Comparison of ENCODE assay signal across 8 cellular contexts in the genomic region with DNA sequence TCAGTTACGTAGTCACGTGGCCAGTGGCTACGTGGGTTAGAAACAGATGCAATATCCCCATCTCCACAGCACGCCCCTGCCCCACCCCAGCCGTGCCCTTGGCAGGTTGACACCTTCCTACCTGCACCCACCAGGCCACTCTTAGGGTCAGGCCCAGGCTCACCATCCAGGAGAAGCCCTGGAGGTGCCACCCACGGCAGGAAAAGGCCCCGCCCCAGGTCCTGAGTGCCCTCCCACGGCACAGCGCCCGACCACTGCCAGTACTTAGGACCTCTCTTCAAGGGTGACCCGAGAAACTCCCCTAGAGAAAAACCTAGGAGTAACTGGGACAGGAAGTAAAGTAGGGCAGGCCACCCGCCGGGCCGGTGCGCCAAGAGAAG. TPM values are rescaled to one million over a fixed set of nuclear protein-coding genes. Genes with fewer than 3 reads are reported as not detected.
DNase-seq lines count a peak whose midpoint lies in the region; ATAC-seq and TF ChIP-seq lines count a peak whose summit lies in the region.

No MANE protein-coding gene starts in this region.

- H3K27me3 Mint-ChIP-seq in activated naive CD4-positive, alpha-beta T cell treated with anti-CD3 and anti-CD28 coated beads for 36 hours (ENCODE audit: low read depth), result no peaks in the 10 kb centered on the region
- H3K27me3 Mint-ChIP-seq in activated T-cell treated with anti-CD3 and anti-CD28 coated beads, Interleukin-2, amount 50 U/mL, for 72 hours (ENCODE audit: low read depth), result no peaks in the 10 kb centered on the region

- H3K36me3 Mint-ChIP-seq in activated naive CD4-positive, alpha-beta T cell treated with anti-CD3 and anti-CD28 coated beads for 36 hours (ENCODE audit: low read depth), result peaks cover 22% of the 10 kb centered on the region
- peaks cover 0 to 10% of the 10 kb centered on the region in 2 donors for H3K36me3 Mint-ChIP-seq in activated T-cell treated with anti-CD3 and anti-CD28 coated beads, Interleukin-2, amount 50 U/mL, for 72 hours (ENCODE audit: insufficient read depth in 2 of 2)

- peaks cover 20% of the 10 kb centered on the region for H3K4me1 Mint-ChIP-seq in activated naive CD4-positive, alpha-beta T cell treated with anti-CD3 and anti-CD28 coated beads for 36 hours (ENCODE audit: low read depth)
- H3K4me1 Mint-ChIP-seq in activated T-cell treated with anti-CD3 and anti-CD28 coated beads, Interleukin-2, amount 50 U/mL, for 72 hours (ENCODE audit: low read depth), result peaks cover 43% of the 10 kb centered on the region

- CTCF ChIA-PET in activated naive CD4-positive, alpha-beta T cell treated with anti-CD3 and anti-CD28 coated beads for 36 hours (lab: Charles Lee), result no interaction called here

- H3K27me3 ChIP-seq in upper lobe of left lung, result no peaks in the 10 kb centered on the region

- peak overlapping the region; percentile 79 for H3K27ac Mint-ChIP-seq in activated naive CD4-positive, alpha-beta T cell treated with anti-CD3 and anti-CD28 coated beads for 36 hours
- H3K27ac Mint-ChIP-seq in activated T-cell treated with anti-CD3 and anti-CD28 coated beads, Interleukin-2, amount 50 U/mL, for 72 hours, result peak overlapping the region; percentile 23

- TF ChIP-seq EP300 in upper lobe of left lung (IDR thresholded peaks at IDR 0.05), result no peak

- no peak for DNase-seq in activated naive CD4-positive, alpha-beta T cell treated with anti-CD3 and anti-CD28 coated beads for 36 hours
- no peak for DNase-seq in activated naive CD4-positive, alpha-beta T cell treated with anti-CD3 and anti-CD28 coated beads, Interleukin-2, amount 50 U/mL, for 16 hours
- DNase-seq in activated T-cell treated with anti-CD3 and anti-CD28 coated beads, Interleukin-2, amount 50 U/mL, for 72 hours, result no peak
- DNase-seq in left lobe of liver (ENCODE audit: low spot score) (peak; percentile 49), upper lobe of left lung (no peak), NCI-H526 treated with DMSO at 0.1 percent for 48 hours (lab: John Stamatoyannopoulos, UW) (no peak), cerebellar cortex (ENCODE audit: low spot score) (no peak), OCI-M1 (lab: John Stamatoyannopoulos, UW) (no peak)

- H3K4me3 Mint-ChIP-seq in activated naive CD4-positive, alpha-beta T cell treated with anti-CD3 and anti-CD28 coated beads for 36 hours, result peak overlapping the region; percentile 65
- peak overlapping the region; percentile 73 to 94 for H3K4me3 Mint-ChIP-seq in activated T-cell treated with anti-CD3 and anti-CD28 coated beads, Interleukin-2, amount 50 U/mL, for 72 hours

- no peaks in the 10 kb centered on the region for H3K9me3 ChIP-seq in upper lobe of left lung

- WGBS in upper lobe of left lung, 2 donors, result 51 to 52% methylated on average over 6 to 11 of the region's 15 CpGs

- TF ChIP-seq POLR2A in upper lobe of left lung (IDR thresholded peaks at IDR 0.05), result no peak

- H3K27ac ChIP-seq in upper lobe of left lung, result peak overlapping the region; percentile 91 to 94 (median 92)

- TF ChIP-seq CTCF in upper lobe of left lung (IDR thresholded peaks at IDR 0.05), result no peak

- H3K36me3 ChIP-seq in upper lobe of left lung, result peaks cover 22 to 57% (median 48%) of the 10 kb centered on the region in 4 donors

- ATAC-seq in activated T-cell treated with anti-CD3 and anti-CD28 coated beads, Interleukin-2, amount 50 U/mL, for 72 hours (replicated peaks in 1 of 2), result peak in 1 of 2 donors; percentile 3
- ATAC-seq in left lobe of liver (no peak), upper lobe of left lung (ENCODE audit: low FRiP score in 2 of 2) (no peak)

- no peaks in the 10 kb centered on the region for H3K9me3 Mint-ChIP-seq in activated naive CD4-positive, alpha-beta T cell treated with anti-CD3 and anti-CD28 coated beads for 36 hours
- no peaks in the 10 kb centered on the region for H3K9me3 Mint-ChIP-seq in activated T-cell treated with anti-CD3 and anti-CD28 coated beads, Interleukin-2, amount 50 U/mL, for 72 hours

- intact Hi-C loops in activated naive CD4-positive, alpha-beta T cell treated with anti-CD3 and anti-CD28 coated beads for 36 hours (cut with micrococcal nuclease), result no loop called here

- H3K4me1 ChIP-seq in upper lobe of left lung, result peaks cover 20 to 42% (median 25%) of the 10 kb centered on the region in 4 donors

- H3K4me3 ChIP-seq in upper lobe of left lung, result peak overlapping the region in 3 of 4 donors; percentile 87 to 98 (median 88)

RNA-seq across cellular contexts. Expression of gene C1orf35, which starts 1.5 kb away (rescaled TPM):
- 10 to 100 TPM; 14.5 to 16.2 TPM for total RNA-seq in activated naive CD4-positive, alpha-beta T cell treated with anti-CD3 and anti-CD28 coated beads for 36 hours
- total RNA-seq in activated T-cell treated with anti-CD3 and anti-CD28 coated beads, Interleukin-2, amount 50 U/mL, for 72 hours, result 10 to 100 TPM; 18.2 to 27.3 TPM
- total RNA-seq in left lobe of liver (6.9 TPM), upper lobe of left lung (10 to 100 TPM; 12.8 to 34.6 (median 17.8) TPM)

RNA-seq across cellular contexts. Expression of gene MRPL55, which starts 7.5 kb away (rescaled TPM):
- total RNA-seq in activated naive CD4-positive, alpha-beta T cell treated with anti-CD3 and anti-CD28 coated beads for 36 hours, result 10 to 100 TPM; 45.5 TPM
- 10 to 100 TPM; 36.1 to 36.7 TPM for total RNA-seq in activated T-cell treated with anti-CD3 and anti-CD28 coated beads, Interleukin-2, amount 50 U/mL, for 72 hours
- 38.0 TPM for total RNA-seq in left lobe of liver
- total RNA-seq in upper lobe of left lung, result 100 to 1,000 TPM in 1 of 6 donors, 10 to 100 TPM in 5; 42.4 to 161 (median 60.1) TPM

RNA-seq across cellular contexts. Expression of gene ARF1, which starts 19.1 kb away (rescaled TPM):
- total RNA-seq in activated naive CD4-positive, alpha-beta T cell treated with anti-CD3 and anti-CD28 coated beads for 36 hours, result 100 to 1,000 TPM; 346 to 358 TPM
- 100 to 1,000 TPM; 327 to 369 TPM for total RNA-seq in activated T-cell treated with anti-CD3 and anti-CD28 coated beads, Interleukin-2, amount 50 U/mL, for 72 hours
- total RNA-seq in left lobe of liver (172 TPM), upper lobe of left lung (100 to 1,000 TPM; 157 to 487 (median 374) TPM)

RNA-seq across cellular contexts. Expression of gene GUK1, which starts 38.5 kb away (rescaled TPM):
- total RNA-seq in activated naive CD4-positive, alpha-beta T cell treated with anti-CD3 and anti-CD28 coated beads for 36 hours, result 100 to 1,000 TPM; 206 TPM
- total RNA-seq in activated T-cell treated with anti-CD3 and anti-CD28 coated beads, Interleukin-2, amount 50 U/mL, for 72 hours, result 100 to 1,000 TPM; 130 to 148 TPM
- total RNA-seq in left lobe of liver, result 128 TPM
- 100 to 1,000 TPM; 198 to 385 (median 269) TPM for total RNA-seq in upper lobe of left lung

RNA-seq across cellular contexts. Expression of gene GJC2, which starts 48.1 kb away (rescaled TPM):
- total RNA-seq in activated naive CD4-positive, alpha-beta T cell treated with anti-CD3 and anti-CD28 coated beads for 36 hours, result under 1 TPM; 0.17 to 0.25 TPM
- total RNA-seq in activated T-cell treated with anti-CD3 and anti-CD28 coated beads, Interleukin-2, amount 50 U/mL, for 72 hours, result under 1 TPM; 0.77 to 0.93 TPM
- total RNA-seq in left lobe of liver (0.50 TPM), upper lobe of left lung (1 to 10 TPM; 1.4 to 8.7 (median 2.0) TPM)
